15 cellular contexts compared by ENCODE assay signal in the genomic region with DNA sequence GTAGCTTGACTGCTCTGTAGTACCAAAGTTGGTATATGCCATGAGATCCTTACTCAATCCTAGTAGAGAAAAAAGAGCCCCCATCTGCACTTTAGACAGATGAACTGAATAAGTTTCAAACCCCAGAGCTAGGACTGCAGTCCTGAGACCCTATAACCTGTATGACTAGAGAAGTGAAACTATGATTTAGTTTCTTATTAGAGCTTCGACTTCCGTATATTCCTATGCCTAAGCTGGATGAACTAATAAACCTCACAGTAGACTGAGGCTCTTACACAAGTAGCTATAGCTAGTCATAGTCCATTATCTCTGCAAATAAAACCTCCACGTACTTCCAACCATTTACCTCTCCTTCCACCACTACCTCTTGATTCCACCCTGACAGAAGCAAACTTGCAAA. TPM values are rescaled to one million over a fixed set of nuclear protein-coding genes. Genes with fewer than 3 reads are reported as not detected.
DNase-seq lines count a peak whose midpoint lies in the region; ATAC-seq, FAIRE-seq and TF ChIP-seq lines count a peak whose summit lies in the region.
"Had no signal": no experiment of that assay in that cellular context is flagged by ENCODE, and none has a peak within 500 bp of the region (broad histone marks: within the 10 kb centered on the region; RNA-seq: fewer than 3 reads in every experiment).

No MANE protein-coding gene starts in this region.

- FAIRE-seq in K562 (lab: Jason Lieb, UNC) = no peak
- FAIRE-seq: endothelial cell of umbilical vein, islet of Langerhans had no signal

- H3K27ac ChIP-seq in K562 (ENCODE audit: extremely low read depth, low read depth, low read length) = no peak overlapping the region

- H3K9me1 ChIP-seq in K562 (ENCODE audit: control insufficient read depth, insufficient read depth, low read length) = no peaks in the 10 kb centered on the region

- no peak for TF ChIP-seq RAD21 in K562 (CRISPR knock-in tag; conservative IDR thresholded peaks at IDR 0.05 in 1 of 2, IDR thresholded peaks at IDR 0.05 in 1 of 2)

- CTCF ChIA-PET in K562 (lab: Yijun Ruan, JAX; ENCODE audit: low intra/inter-chr PET ratio) = no interaction called here

- DNase-seq in K562 (ENCODE audit: extremely low read depth in 1 of 4, low spot score in 3 of 4) = no peak
- DNase-seq in HPDE6-E6E7 (ENCODE audit: extremely low spot score) = no peak
- no peak for DNase-seq in pons (ENCODE audit: low spot score)
- DNase-seq in NCI-H187 (lab: John Stamatoyannopoulos, UW) = no peak
- DNase-seq in posterior vena cava (ENCODE audit: low spot score) = no peak
- DNase-seq: activated CD4-positive, alpha-beta T cell treated with anti-CD3 and anti-CD28 coated beads, Interleukin-2, amount 50 U/mL, for 1 hour; amniotic stem cell; Caco-2; MG63; posterior cingulate gyrus had no signal

- H3K36me3 ChIP-seq in K562 (ENCODE audit: control insufficient read depth, insufficient read depth, low read length) = no peaks in the 10 kb centered on the region
- H3K36me3 ChIP-seq: MG63 had no signal

- no peaks in the 10 kb centered on the region for H3K27me3 ChIP-seq in K562 (ENCODE audit: control insufficient read depth in 2 of 2, insufficient read depth in 2 of 2, low read length in 2 of 2)
- H3K27me3 ChIP-seq: MG63 had no signal

- in situ Hi-C loops in K562 (cut with MboI) = no loop called here

- H4K20me1 ChIP-seq in K562 (replicated peaks; ENCODE audit: control insufficient read depth, insufficient read depth, low read length) = no peaks in the 10 kb centered on the region

- POLR2A ChIA-PET in K562 (lab: Yijun Ruan, JAX) = interaction anchor here (0.8 to 1.2 kb wide), 4 partner anchors 8 to 133 kb away, joined by 3 to 7 read pairs (median 4); no protein-coding TSS in a partner anchor

- peak; percentile 82 for ATAC-seq in GM18870 (IDR thresholded peaks at IDR 0.05; ENCODE audit: unreplicated experiment)
- peak; percentile 87 for ATAC-seq in GM21786 (IDR thresholded peaks at IDR 0.05; ENCODE audit: unreplicated experiment)
- ATAC-seq in HG03342 (IDR thresholded peaks at IDR 0.05; ENCODE audit: unreplicated experiment) = peak; percentile 82
- no peak for ATAC-seq in K562

- TF ChIP-seq POLR2A in K562 (conservative IDR thresholded peaks at IDR 0.05) = no peak

- no peak overlapping the region for H3K9ac ChIP-seq in K562 (ENCODE audit: insufficient read depth in 1 of 2, low read depth in 2 of 2, low read length in 2 of 2)

- no peak for TF ChIP-seq EP300 in K562 (IDR thresholded peaks at IDR 0.05; ENCODE audit: low read length)

- intact Hi-C loops in K562 (cut with micrococcal nuclease) (no loop called here), posterior vena cava (cut with DNase I) (no loop called here)

- H3K9me3 ChIP-seq in K562 (replicated peaks; ENCODE audit: control insufficient read depth, insufficient read depth, low read depth, low read length) = no peaks in the 10 kb centered on the region
- H3K9me3 ChIP-seq: Caco-2, MG63 had no signal

- H3K4me3 ChIP-seq in K562 = no peak overlapping the region
- H3K4me3 ChIP-seq: MG63 had no signal

- TF ChIP-seq CTCF in K562 (IDR thresholded peaks at IDR 0.05 in 2 of 3, conservative IDR thresholded peaks at IDR 0.05 in 1 of 3; ENCODE audit: insufficient read depth in 2 of 3, low read depth in 1 of 3, low read length in 3 of 3) = no peak

- H3K4me1 ChIP-seq in K562 (replicated peaks in 1 of 2; ENCODE audit: control insufficient read depth in 2 of 2, insufficient read depth in 2 of 2, low read length in 2 of 2) = peaks cover 0 to 16% of the 10 kb centered on the region in 2 experiments; a peak in 4 of 5 replicates
- H3K4me1 ChIP-seq: Caco-2 had no signal

- no peaks in the 10 kb centered on the region for H3K79me2 ChIP-seq in K562 (ENCODE audit: control insufficient read depth, insufficient read depth, low read length)

- peak overlapping the region; percentile 17; the same call in 1 of the 2 replicates for H2AFZ ChIP-seq in K562 (ENCODE audit: low read depth, low read length)

- WGBS in K562 (ENCODE audit: insufficient coverage, low coverage, missing lambda C conversion rate) = 42% methylated on average over 3 of the region's 3 CpGs

- H3K4me2 ChIP-seq in K562 (ENCODE audit: insufficient read depth, low read length) = no peak overlapping the region

- no TSS peak for BruUV-seq in K562 (replicated peaks; lab: Mats Ljungman, UMichigan)

TF ChIP-seq in K562, 482 proteins besides CTCF, POLR2A, EP300 and RAD21:
- TF ChIP-seq CBX2 (IDR thresholded peaks at IDR 0.05; ENCODE audit: insufficient read depth, low read length, poor library complexity, severe bottlenecking) (no peak), ZNF445 (CRISPR knock-in tag; IDR thresholded peaks at IDR 0.05; ENCODE audit: low read depth) (no peak), SIN3A (IDR thresholded peaks at IDR 0.05; ENCODE audit: borderline replicate concordance in 2 of 2, control insufficient read depth in 1 of 2, low read depth in 2 of 2, low read length in 2 of 2) (no peak), ZNF436 (CRISPR knock-in tag; IDR thresholded peaks at IDR 0.05) (no peak), CCNT2 (IDR thresholded peaks at IDR 0.05; ENCODE audit: borderline replicate concordance, extremely low read depth, insufficient read length, low read depth, low read length) (no peak), NFIX (CRISPR knock-in tag; IDR thresholded peaks at IDR 0.05; ENCODE audit: low read depth) (no peak), BRD4 (IDR thresholded peaks at IDR 0.05) (no peak), PHF21A (IDR thresholded peaks at IDR 0.05; ENCODE audit: borderline replicate concordance, low read depth) (no peak), RBM17 (IDR thresholded peaks at IDR 0.05; ENCODE audit: borderline replicate concordance, low read depth, low read length) (no peak), MYBL2 (IDR thresholded peaks at IDR 0.05; ENCODE audit: low read depth) (no peak), MYBL2 (CRISPR knock-in tag; IDR thresholded peaks at IDR 0.05; ENCODE audit: borderline replicate concordance) (no peak), MTA1 (IDR thresholded peaks at IDR 0.05; ENCODE audit: borderline replicate concordance) (no peak), CHCHD3 (CRISPR knock-in tag; IDR thresholded peaks at IDR 0.05) (no peak), ZNF232 (CRISPR knock-in tag; IDR thresholded peaks at IDR 0.05) (no peak), RAD51 (IDR thresholded peaks at IDR 0.05; ENCODE audit: borderline replicate concordance, low read depth) (no peak), PHF20 (IDR thresholded peaks at IDR 0.05; ENCODE audit: partially characterized antibody) (no peak), ELF1 (tag; IDR thresholded peaks at IDR 0.05) (no peak), CREM (IDR thresholded peaks at IDR 0.05; ENCODE audit: low read depth) (no peak), KLF1 (tag; IDR thresholded peaks at IDR 0.05) (no peak), RBM14 (IDR thresholded peaks at IDR 0.05; ENCODE audit: borderline replicate concordance, insufficient read depth, low read depth, low read length) (no peak)
- TF ChIP-seq, protein P1, sequence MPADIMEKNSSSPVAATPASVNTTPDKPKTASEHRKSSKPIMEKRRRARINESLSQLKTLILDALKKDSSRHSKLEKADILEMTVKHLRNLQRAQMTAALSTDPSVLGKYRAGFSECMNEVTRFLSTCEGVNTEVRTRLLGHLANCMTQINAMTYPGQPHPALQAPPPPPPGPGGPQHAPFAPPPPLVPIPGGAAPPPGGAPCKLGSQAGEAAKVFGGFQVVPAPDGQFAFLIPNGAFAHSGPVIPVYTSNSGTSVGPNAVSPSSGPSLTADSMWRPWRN (IDR thresholded peaks at IDR 0.05; ENCODE audit: low read depth) = no peak

RNA-seq across cellular contexts. Expression of a gene that starts 6.3 kb away (rescaled TPM):
- 40.1 and 136 TPM in 2 replicates for total RNA-seq in K562 (2011; cell fraction: chromatin; rRNA removed; ENCODE audit: low replicate concordance)
- 25.3 and 32.8 TPM in 2 replicates for total RNA-seq in K562 (2011; cell fraction: nucleolus; rRNA removed)
- total RNA-seq in K562 (2011; cell fraction: nucleoplasm; rRNA removed) = 54.3 and 78.7 TPM in 2 replicates
- total RNA-seq in K562 (2014; rRNA removed) (9.1 and 12.0 TPM in 2 replicates), K562 (2014; rRNA removed; fragmentation: Illumina TruSeq; extraction: Trizol) (29.0 and 38.0 TPM in 2 replicates), K562 (2015; rRNA removed; fragmentation: Illumina TruSeq; extraction: Trizol) (21.7 and 25.8 TPM in 2 replicates), K562 (2021) (25.7 and 27.5 TPM in 2 replicates), posterior vena cava (10 to 100 TPM; 27.1 to 41.9 TPM)
- polyA plus RNA-seq in K562 (2011; rRNA removed) (20.4 and 24.8 TPM in 2 replicates), K562 (2014; fragmentation: Illumina TruSeq; extraction: Trizol) (21.2 and 26.3 TPM in 2 replicates), K562 (2014; fragmentation: Nextera tagmentation; extraction: Ambion mirVana) (1 to 10 TPM; 4.2 to 8.2 TPM), K562 (2014; rRNA removed) (13.4 and 15.0 TPM in 2 replicates)
- 8.4 and 12.1 TPM in 2 replicates for polyA plus RNA-seq in K562 (2011; cell fraction: cytosol; rRNA removed)
- 37.6 and 42.9 TPM in 2 replicates for polyA plus RNA-seq in K562 (2011; cell fraction: nucleus; rRNA removed)
- polyA plus RNA-seq in K562 (2012) = 9.9 and 13.5 TPM in 2 replicates
- 44.4 and 50.5 TPM in 2 replicates for polyA minus RNA-seq in K562 (2011; rRNA and poly(A)+ RNA removed)
- 16.4 and 17.5 TPM in 2 replicates for polyA minus RNA-seq in K562 (2011; cell fraction: cytosol; rRNA and poly(A)+ RNA removed)
- polyA minus RNA-seq in K562 (2011; cell fraction: nucleus; rRNA and poly(A)+ RNA removed) = 40.0 and 66.3 TPM in 2 replicates
